In genomic region chr18:58221060-58221725, GRCh38 we compare ENCODE assay signal across 9 cellular contexts.
DNase-seq lines count a peak whose midpoint lies in the region; TF ChIP-seq lines count a peak whose summit lies in the region.
"Had no signal": no experiment of that assay in that cellular context is flagged by ENCODE, and none has a peak within 500 bp of the region (broad histone marks: within the 10 kb centered on the region; RNA-seq: fewer than 3 reads in every experiment).

No MANE protein-coding gene starts in this region.

- peak overlapping the region; percentile 14; the same call in 1 of the 2 replicates for H2AFZ ChIP-seq in OCI-LY3 (ENCODE audit: low read depth, low read length)

- peaks cover 73% of the 10 kb centered on the region for H3K4me1 ChIP-seq in DOHH2 (ENCODE audit: control insufficient read depth, low read length)
- H3K4me1 ChIP-seq in OCI-LY3 (ENCODE audit: low read length) = peaks cover 57% of the 10 kb centered on the region

- no peaks in the 10 kb centered on the region for H4K20me1 ChIP-seq in DOHH2 (ENCODE audit: control insufficient read depth, insufficient read depth, low read depth, low read length)
- H4K20me1 ChIP-seq in OCI-LY3 (ENCODE audit: insufficient read depth, low read length) = no peaks in the 10 kb centered on the region

- no peaks in the 10 kb centered on the region for H3K9me3 ChIP-seq in DOHH2 (ENCODE audit: control insufficient read depth, insufficient read depth, low read length)
- no peaks in the 10 kb centered on the region for H3K9me3 ChIP-seq in OCI-LY3 (ENCODE audit: insufficient read depth, low read length)

- no peaks in the 10 kb centered on the region for H3K27me3 ChIP-seq in DOHH2 (ENCODE audit: control insufficient read depth, low read length)
- H3K27me3 ChIP-seq in OCI-LY3 (ENCODE audit: low read depth, low read length) = no peaks in the 10 kb centered on the region

- peaks cover 13% of the 10 kb centered on the region for H3F3A ChIP-seq in DOHH2 (ENCODE audit: control insufficient read depth, insufficient read depth)

- no peaks in the 10 kb centered on the region for H3K9me3 Mint-ChIP-seq in nephron

- H3K9me2 ChIP-seq in DOHH2 (replicated peaks; ENCODE audit: control insufficient read depth, low read length) = no peaks in the 10 kb centered on the region

- DNase-seq in epithelial cell of esophagus (ENCODE audit: low read depth) (peak; percentile 99), NCI-H1105 treated with DMSO at 0.1 percent for 48 hours (lab: John Stamatoyannopoulos, UW) (no peak), DMS 273 (lab: John Stamatoyannopoulos, UW; ENCODE audit: unreplicated experiment) (no peak)
- DNase-seq in activated CD4-positive, CD25-positive, alpha-beta regulatory T cell treated with anti-CD3 and anti-CD28 coated beads, Interleukin-2, amount 50 U/mL, for 72 hours = no peak
- DNase-seq in effector CD4-positive, alpha-beta T cell = no peak
- DNase-seq: left cardiac atrium had no signal

- H3K27ac ChIP-seq in DOHH2 (ENCODE audit: low read depth, low read length) (peak overlapping the region; percentile 41), OCI-LY3 (ENCODE audit: low read length) (peak overlapping the region; percentile 80)

- peaks cover 37% of the 10 kb centered on the region for H3K4me1 Mint-ChIP-seq in nephron

- no peaks in the 10 kb centered on the region for H3K36me3 Mint-ChIP-seq in nephron (ENCODE audit: low read depth)

- H3K4me2 ChIP-seq in DOHH2 (ENCODE audit: low read length) (peak overlapping the region; percentile 75), OCI-LY3 (ENCODE audit: low read length) (peak overlapping the region; percentile 85)

- H3K27ac Mint-ChIP-seq in nephron = peak overlapping the region; percentile 55 to 87 (median 69)

- TF ChIP-seq CTCF in DOHH2 (IDR thresholded peaks at IDR 0.05; ENCODE audit: low read depth, low read length, poor library complexity, severe bottlenecking) = no peak
- peak; percentile 56 for TF ChIP-seq CTCF in OCI-LY3 (IDR thresholded peaks at IDR 0.05; ENCODE audit: low read depth, low read length)
- no peak for TF ChIP-seq CTCF in epithelial cell of esophagus (IDR thresholded peaks at IDR 0.05; ENCODE audit: insufficient read depth, low read depth, low read length, missing control alignments)
- TF ChIP-seq CTCF in nephron (IDR thresholded peaks at IDR 0.05; ENCODE audit: unreplicated experiment in 3 of 3) = no peak

- H3K9ac ChIP-seq in OCI-LY3 (ENCODE audit: low read length) = peak overlapping the region; percentile 65

- no peak overlapping the region for H3K4me3 Mint-ChIP-seq in nephron

- no peaks in the 10 kb centered on the region for H3K27me3 Mint-ChIP-seq in nephron (ENCODE audit: low read depth)

- H3K36me3 ChIP-seq in DOHH2 (ENCODE audit: control insufficient read depth, low read length) (no peaks in the 10 kb centered on the region; the same call in 1 of the 2 replicates), OCI-LY3 (replicated peaks; ENCODE audit: low read depth, low read length) (peaks cover 5% of the 10 kb centered on the region)

- H3K4me3 ChIP-seq in DOHH2 (ENCODE audit: low read length) = peak overlapping the region; percentile 73
- H3K4me3 ChIP-seq in OCI-LY3 (ENCODE audit: low read length) = peak overlapping the region; percentile 73
- H3K4me3 ChIP-seq in epithelial cell of esophagus (ENCODE audit: low read length) = peak overlapping the region; percentile 72

- H3K79me2 ChIP-seq in DOHH2 (ENCODE audit: control insufficient read depth, low read length) (peaks cover 85% of the 10 kb centered on the region), OCI-LY3 (ENCODE audit: low read length) (peaks cover 66% of the 10 kb centered on the region)
